21 cellular contexts compared by ENCODE assay signal in the genomic region with DNA sequence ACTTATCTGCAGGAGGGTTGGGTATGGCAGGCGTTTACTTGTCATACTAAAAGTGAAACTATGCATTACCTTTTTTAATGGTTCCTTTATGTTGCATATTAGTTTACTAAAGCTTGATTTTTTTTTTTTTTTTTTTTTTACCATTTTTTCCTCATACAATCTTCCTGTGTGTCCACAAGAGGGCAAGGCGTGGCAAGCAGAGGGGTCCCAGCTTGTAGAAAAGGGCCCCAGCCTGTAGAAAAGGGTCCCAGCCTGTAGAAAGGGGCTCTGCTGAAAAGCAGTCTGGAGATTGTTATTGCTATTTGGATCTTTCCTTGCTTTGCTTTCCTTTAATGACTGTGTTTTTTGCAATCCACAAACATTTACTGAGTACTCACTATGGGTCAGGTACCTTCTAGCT. TPM values are rescaled to one million over a fixed set of nuclear protein-coding genes. Genes with fewer than 3 reads are reported as not detected.
DNase-seq lines count a peak whose midpoint lies in the region; ATAC-seq and TF ChIP-seq lines count a peak whose summit lies in the region.
"Had no signal": no experiment of that assay in that cellular context is flagged by ENCODE, and none has a peak within 500 bp of the region (broad histone marks: within the 10 kb centered on the region; RNA-seq: fewer than 3 reads in every experiment).

No MANE protein-coding gene starts in this region.

- intact Hi-C loops in CD4-positive, alpha-beta T cell (cut with DNase I, micrococcal nuclease): no loop called here

- H3K4me1 Mint-ChIP-seq in CD4-positive, alpha-beta T cell (ENCODE audit: low read depth): no peaks in the 10 kb centered on the region
- H3K4me1 Mint-ChIP-seq in neural progenitor cell: no peaks in the 10 kb centered on the region

- H3K4me3 Mint-ChIP-seq in CD4-positive, alpha-beta T cell: no peak overlapping the region
- H3K4me3 Mint-ChIP-seq in neural progenitor cell: no peak overlapping the region
- H3K4me3 Mint-ChIP-seq: natural killer cell had no signal

- peaks cover 7% of the 10 kb centered on the region for H3F3A ChIP-seq in neural progenitor cell (ENCODE audit: low read depth)

- no peaks in the 10 kb centered on the region for H3K79me2 ChIP-seq in neural progenitor cell (ENCODE audit: low read depth)

- H3K27me3 ChIP-seq in CD4-positive, alpha-beta T cell (ENCODE audit: control insufficient read depth, insufficient read depth, low read length): no peaks in the 10 kb centered on the region
- no peaks in the 10 kb centered on the region for H3K27me3 ChIP-seq in neural progenitor cell
- H3K27me3 ChIP-seq: adrenal gland, esophagus squamous epithelium, upper lobe of left lung had no signal

- ATAC-seq in CD4-positive, alpha-beta T cell (ENCODE audit: poor library complexity): no peak
- ATAC-seq: natural killer cell, Panc1 had no signal

- H3K27ac ChIP-seq in CD4-positive, alpha-beta T cell (ENCODE audit: low read depth, low read length): no peak overlapping the region
- no peak overlapping the region for H3K27ac ChIP-seq in neural progenitor cell
- H3K27ac ChIP-seq: adrenal gland, esophagus squamous epithelium had no signal

- DNase-seq in CD4-positive, alpha-beta T cell: no peak
- no peak for DNase-seq in HEK293T (ENCODE audit: extremely low spot score)
- no peak for DNase-seq in cardiac fibroblast (ENCODE audit: low read depth in 2 of 2)
- DNase-seq in neural progenitor cell (ENCODE audit: low spot score): no peak
- no peak for DNase-seq in central memory CD4-positive, alpha-beta T cell
- DNase-seq in NCI-H187 treated with DMSO at 0.1 percent for 48 hours (lab: John Stamatoyannopoulos, UW): no peak
- no peak for DNase-seq in occipital lobe (lab: John Stamatoyannopoulos, UW)
- DNase-seq in RPMI8226: no peak
- DNase-seq: activated CD4-positive, alpha-beta T cell treated with anti-CD3 and anti-CD28 coated beads for 1 hour; activated T-cell treated with anti-CD3 and anti-CD28 coated beads, Interleukin-2, amount 50 U/mL, for 1 hour; cortex of kidney; esophagus squamous epithelium; left ventricle myocardium inferior; natural killer cell; NCI-H187; NCI-H510A treated with DMSO at 0.1 percent for 48 hours; right cardiac atrium; T-helper 1 cell; upper lobe of left lung had no signal

- no peaks in the 10 kb centered on the region for H3K27me3 Mint-ChIP-seq in CD4-positive, alpha-beta T cell
- no peaks in the 10 kb centered on the region for H3K27me3 Mint-ChIP-seq in neural progenitor cell (ENCODE audit: insufficient read depth, low read depth)

- no peak overlapping the region for H3K4me2 ChIP-seq in neural progenitor cell

- H4K20me1 ChIP-seq in neural progenitor cell (ENCODE audit: low read depth): no peaks in the 10 kb centered on the region

- no peak for TF ChIP-seq CTCF in CD4-positive, alpha-beta T cell (IDR thresholded peaks at IDR 0.05)
- TF ChIP-seq CTCF in cardiac fibroblast (IDR thresholded peaks at IDR 0.05; ENCODE audit: low read depth, low read length) (peak; percentile 25), neural progenitor cell (IDR thresholded peaks at IDR 0.05) (peak; percentile 5)

- CTCF ChIA-PET in CD4-positive, alpha-beta T cell (lab: Charles Lee): interaction anchor here (0.6 to 1.9 kb wide), 3 partner anchors 8 to 74 kb away, joined by 3 to 6 read pairs (median 4); no protein-coding TSS in a partner anchor
- CTCF ChIA-PET in HEK293T (lab: Yijun Ruan, JAX): interaction anchor here (0.7 to 1.4 kb wide), 2 partner anchors 8 to 10 kb away, joined by 3 to 5 read pairs; no protein-coding TSS in a partner anchor

- no peaks in the 10 kb centered on the region for H3K9me3 ChIP-seq in CD4-positive, alpha-beta T cell (ENCODE audit: control insufficient read depth, low read length)
- H3K9me3 ChIP-seq in neural progenitor cell (ENCODE audit: low read depth): no peaks in the 10 kb centered on the region
- H3K9me3 ChIP-seq: adrenal gland, esophagus squamous epithelium, left ventricle myocardium inferior, upper lobe of left lung had no signal

- H3K9me3 Mint-ChIP-seq in CD4-positive, alpha-beta T cell: peaks cover 3% of the 10 kb centered on the region
- H3K9me3 Mint-ChIP-seq in neural progenitor cell: no peaks in the 10 kb centered on the region
- H3K9me3 Mint-ChIP-seq: natural killer cell had no signal

- no peak overlapping the region for H3K9ac ChIP-seq in neural progenitor cell

- H3K36me3 Mint-ChIP-seq in CD4-positive, alpha-beta T cell (ENCODE audit: low read depth): peaks cover 93% of the 10 kb centered on the region
- peaks cover 24% of the 10 kb centered on the region for H3K36me3 Mint-ChIP-seq in neural progenitor cell

- POLR2A ChIA-PET in CD4-positive, alpha-beta T cell (lab: Charles Lee): interaction anchor here (0.7 to 1.0 kb wide), 3 partner anchors 18 to 22 kb away, joined by 3 read pairs; partner anchors contain the start of gene MKRN2
- POLR2A ChIA-PET in HEK293T (lab: Yijun Ruan, JAX): no interaction called here

- H3K4me1 ChIP-seq in neural progenitor cell: no peaks in the 10 kb centered on the region

- no peaks in the 10 kb centered on the region for H3K36me3 ChIP-seq in neural progenitor cell

- no peak overlapping the region for H2AFZ ChIP-seq in neural progenitor cell (replicated peaks)

- peak overlapping the region; percentile 49 for H3K27ac Mint-ChIP-seq in CD4-positive, alpha-beta T cell
- H3K27ac Mint-ChIP-seq in neural progenitor cell: no peak overlapping the region

- H3K4me3 ChIP-seq in cardiac fibroblast (replicated peaks in 1 of 2; ENCODE audit: low read depth in 2 of 2, low read length in 2 of 2): no peak overlapping the region
- H3K4me3 ChIP-seq in neural progenitor cell: no peak overlapping the region
- H3K4me3 ChIP-seq: adrenal gland, esophagus squamous epithelium, left ventricle myocardium inferior, upper lobe of left lung had no signal

TF ChIP-seq in HEK293T, 16 proteins besides CTCF, POLR2A, EP300 and RAD21:
- peak; percentile 85 for TF ChIP-seq ZNF384 (IDR thresholded peaks at IDR 0.05)
- TF ChIP-seq CTBP1 (IDR thresholded peaks at IDR 0.05; ENCODE audit: borderline replicate concordance): no peak
- TF ChIP-seq FOXM1 (IDR thresholded peaks at IDR 0.05; ENCODE audit: borderline replicate concordance): no peak
TF ChIP-seq in HEK293T: peak in this region for 1.

RNA-seq across cellular contexts. Expression of gene MKRN2, which starts 21.9 kb away (rescaled TPM):
- total RNA-seq in CD4-positive, alpha-beta T cell: 10 to 100 TPM; 19.0 to 20.3 TPM
- 26.2 and 26.5 TPM in 2 replicates for total RNA-seq in neural progenitor cell (ENCODE audit: low replicate concordance)
- total RNA-seq in occipital lobe: 33.8 TPM

RNA-seq across cellular contexts. Expression of gene MKRN2OS, which starts 33.4 kb away (rescaled TPM):
- not detected for total RNA-seq in CD4-positive, alpha-beta T cell
- not detected in 2 replicates for total RNA-seq in neural progenitor cell (ENCODE audit: low replicate concordance)
- not detected for total RNA-seq in occipital lobe
- total RNA-seq: adrenal gland, natural killer cell, right cardiac atrium had no signal
